ENCODE assay signal across 7 cellular contexts in the genomic region with DNA sequence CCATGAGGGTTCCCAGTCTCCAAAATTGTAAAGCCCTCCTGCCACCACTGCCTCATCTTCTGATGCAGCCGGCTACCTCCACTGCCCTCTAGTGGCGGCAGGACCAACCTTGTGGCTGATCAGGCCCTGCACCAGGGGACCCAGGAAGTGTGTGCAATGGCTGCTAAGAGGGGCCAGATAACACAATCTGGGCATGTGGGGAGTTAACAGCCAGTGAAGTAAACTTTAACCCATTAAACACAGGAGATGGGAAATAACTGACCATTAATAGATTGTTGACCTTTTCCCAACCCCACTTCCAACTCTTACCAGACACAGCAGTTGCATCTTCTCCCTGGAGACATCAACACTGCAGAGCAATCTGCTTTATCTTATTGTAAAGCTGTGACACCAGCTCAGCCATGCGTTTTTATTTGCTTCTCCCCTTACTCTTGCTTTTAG.
DNase-seq lines count a peak whose midpoint lies in the region; ATAC-seq and TF ChIP-seq lines count a peak whose summit lies in the region.

No MANE protein-coding gene starts in this region.

- peak; percentile 90 for TF ChIP-seq CTCF in GM12872 (IDR thresholded peaks at IDR 0.05; ENCODE audit: insufficient read depth, low read depth, low read length)
- peak; percentile 86 for TF ChIP-seq CTCF in kidney epithelial cell (IDR thresholded peaks at IDR 0.05; ENCODE audit: insufficient read depth, low read length, poor library complexity, severe bottlenecking)

- H3K27me3 ChIP-seq in kidney epithelial cell (ENCODE audit: control insufficient read depth, insufficient read depth, low read length) = no peaks in the 10 kb centered on the region

- ATAC-seq in GM21723 (IDR thresholded peaks at IDR 0.05; ENCODE audit: unreplicated experiment) (peak; percentile 98), SK-N-SH treated with all-trans-retinoic acid at 6 μM for 48 hours (peak; percentile 99)

- H3K4me3 ChIP-seq in kidney epithelial cell (ENCODE audit: low read depth, low read length) = no peak overlapping the region

- no peaks in the 10 kb centered on the region for H3K36me3 ChIP-seq in kidney epithelial cell (ENCODE audit: control insufficient read depth, insufficient read depth, low read length)

- DNase-seq in HuH-7.5 (ENCODE audit: low spot score) = peak; percentile 31
- DNase-seq in amniotic epithelial cell (ENCODE audit: low read depth) = peak; percentile 16
- peak; percentile 7 for DNase-seq in kidney epithelial cell (ENCODE audit: low read depth)
- peak; percentile 12 for DNase-seq in stimulated activated CD8-positive, alpha-beta memory T cell treated with anti-CD3 and anti-CD28 coated beads, Interleukin-12 subunit alpha, Interleukin-12 subunit beta, amount 100 ng/mL, for 24 hours (ENCODE audit: extremely low read depth)

TF ChIP-seq in SK-N-SH treated with all-trans-retinoic acid at 6 μM for 48 hours, 23 proteins besides CTCF, POLR2A, EP300 and RAD21:
- TF ChIP-seq ISL1 (CRISPR knock-in tag; IDR thresholded peaks at IDR 0.05) (no peak), PPARA (CRISPR knock-in tag; IDR thresholded peaks at IDR 0.05; ENCODE audit: borderline replicate concordance) (no peak), ZFP30 (CRISPR knock-in tag; IDR thresholded peaks at IDR 0.05) (no peak), CSDC2 (CRISPR knock-in tag; IDR thresholded peaks at IDR 0.05) (no peak), ZFP3 (CRISPR knock-in tag; IDR thresholded peaks at IDR 0.05) (no peak), ARNTL (CRISPR knock-in tag; IDR thresholded peaks at IDR 0.05; ENCODE audit: borderline replicate concordance, low read depth) (no peak), TOX (CRISPR knock-in tag; IDR thresholded peaks at IDR 0.05; ENCODE audit: borderline replicate concordance) (no peak)
- TF ChIP-seq, protein P1, sequence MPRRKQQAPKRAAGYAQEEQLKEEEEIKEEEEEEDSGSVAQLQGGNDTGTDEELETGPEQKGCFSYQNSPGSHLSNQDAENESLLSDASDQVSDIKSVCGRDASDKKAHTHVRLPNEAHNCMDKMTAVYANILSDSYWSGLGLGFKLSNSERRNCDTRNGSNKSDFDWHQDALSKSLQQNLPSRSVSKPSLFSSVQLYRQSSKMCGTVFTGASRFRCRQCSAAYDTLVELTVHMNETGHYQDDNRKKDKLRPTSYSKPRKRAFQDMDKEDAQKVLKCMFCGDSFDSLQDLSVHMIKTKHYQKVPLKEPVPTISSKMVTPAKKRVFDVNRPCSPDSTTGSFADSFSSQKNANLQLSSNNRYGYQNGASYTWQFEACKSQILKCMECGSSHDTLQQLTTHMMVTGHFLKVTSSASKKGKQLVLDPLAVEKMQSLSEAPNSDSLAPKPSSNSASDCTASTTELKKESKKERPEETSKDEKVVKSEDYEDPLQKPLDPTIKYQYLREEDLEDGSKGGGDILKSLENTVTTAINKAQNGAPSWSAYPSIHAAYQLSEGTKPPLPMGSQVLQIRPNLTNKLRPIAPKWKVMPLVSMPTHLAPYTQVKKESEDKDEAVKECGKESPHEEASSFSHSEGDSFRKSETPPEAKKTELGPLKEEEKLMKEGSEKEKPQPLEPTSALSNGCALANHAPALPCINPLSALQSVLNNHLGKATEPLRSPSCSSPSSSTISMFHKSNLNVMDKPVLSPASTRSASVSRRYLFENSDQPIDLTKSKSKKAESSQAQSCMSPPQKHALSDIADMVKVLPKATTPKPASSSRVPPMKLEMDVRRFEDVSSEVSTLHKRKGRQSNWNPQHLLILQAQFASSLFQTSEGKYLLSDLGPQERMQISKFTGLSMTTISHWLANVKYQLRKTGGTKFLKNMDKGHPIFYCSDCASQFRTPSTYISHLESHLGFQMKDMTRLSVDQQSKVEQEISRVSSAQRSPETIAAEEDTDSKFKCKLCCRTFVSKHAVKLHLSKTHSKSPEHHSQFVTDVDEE (CRISPR knock-in tag; IDR thresholded peaks at IDR 0.05) = peak; percentile 70; the same call in 1 of the 2 replicates
